ENCODE assay signal across 20 cellular contexts in the genomic region with DNA sequence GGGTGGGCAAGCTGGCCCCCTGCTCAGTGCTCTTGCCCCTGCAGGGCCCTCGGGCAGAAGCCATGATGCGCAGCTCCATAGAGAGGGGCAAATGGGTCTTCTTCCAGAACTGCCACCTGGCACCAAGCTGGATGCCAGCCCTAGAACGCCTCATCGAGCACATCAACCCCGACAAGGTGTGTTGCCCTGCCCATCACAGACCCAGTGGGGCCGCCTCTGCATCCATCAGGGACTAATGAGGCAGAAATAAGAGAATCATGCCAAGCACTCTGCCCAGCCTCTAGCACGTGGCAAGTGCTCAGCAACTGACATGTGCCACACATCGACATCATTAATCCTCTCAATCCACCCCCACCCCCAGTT. TPM values are rescaled to one million over a fixed set of nuclear protein-coding genes. Genes with fewer than 3 reads are reported as not detected.
"Had no signal": no experiment of that assay in that cellular context is flagged by ENCODE, and none has a peak within 500 bp of the region (broad histone marks: within the 10 kb centered on the region; RNA-seq: fewer than 3 reads in every experiment).

No MANE protein-coding gene starts in this region.

- H3K27me3 ChIP-seq: body of pancreas, testis had no signal

- H3K4me1 ChIP-seq: prostate gland, testis had no signal

- H3K36me3 ChIP-seq: prostate gland had no signal

- DNase-seq: activated CD4-positive, alpha-beta memory T cell treated with anti-CD3 and anti-CD28 coated beads, Interleukin-2, amount 10 ng/mL, durations not matched to agents 7 days and 5 days; activated CD4-positive, alpha-beta T cell treated with anti-CD3 and anti-CD28 coated beads for 48 hours; activated CD4-positive, CD25-positive, alpha-beta regulatory T cell; activated CD8-positive, alpha-beta memory T cell treated with anti-CD3 and anti-CD28 coated beads, Interleukin-2, amount 10 ng/mL, durations not matched to agents 7 days and 5 days; activated naive CD4-positive, alpha-beta T cell treated with anti-CD3 and anti-CD28 coated beads for 36 hours; body of pancreas; caudate nucleus; endodermal cell; foreskin fibroblast; hippocampal formation; stimulated activated CD4-positive, alpha-beta T cell treated with anti-CD3 and anti-CD28 coated beads, Interleukin-4, amount 100 ng/mL, for 24 hours; T-helper 1 cell; T1000; testis had no signal

- ATAC-seq: activated CD8-positive, alpha-beta memory T cell treated with anti-CD3 and anti-CD28 coated beads, Interleukin-2, amount 10 ng/mL, durations not matched to agents 7 days and 5 days; body of pancreas; sciatic nerve; stimulated activated effector memory CD8-positive, alpha-beta T cell treated with anti-CD3 and anti-CD28 coated beads, Interleukin-12 subunit alpha, Interleukin-12 subunit beta, amount 100 ng/mL, for 72 hours had no signal

- H3K4me3 ChIP-seq: body of pancreas, prostate gland, smooth muscle cell, testis had no signal

- H3K27ac ChIP-seq: body of pancreas, epithelial cell of prostate, prostate gland, testis had no signal

- H3K9me3 ChIP-seq: body of pancreas, prostate gland, testis had no signal

RNA-seq across cellular contexts. Expression of gene SEMA3G, which starts 49.4 kb away (rescaled TPM):
- total RNA-seq: activated naive CD4-positive, alpha-beta T cell treated with anti-CD3 and anti-CD28 coated beads for 36 hours had no signal
- polyA plus RNA-seq: neural cell had no signal
